In genomic region chr6:159312204-159312603, GRCh38 we compare ENCODE assay signal across 17 cellular contexts.
DNase-seq lines count a peak whose midpoint lies in the region; ATAC-seq and TF ChIP-seq lines count a peak whose summit lies in the region.
"Had no signal": no experiment of that assay in that cellular context is flagged by ENCODE, and none has a peak within 500 bp of the region (broad histone marks: within the 10 kb centered on the region; RNA-seq: fewer than 3 reads in every experiment).

No MANE protein-coding gene starts in this region.

- TF ChIP-seq POLR2A in gastrocnemius medialis (IDR thresholded peaks at IDR 0.05): no peak

- intact Hi-C loops in left lung (cut with DNase I): no loop called here
- intact Hi-C loops in gastrocnemius medialis (cut with DNase I; ENCODE audit: low total_unique reads): no loop called here

- no peak overlapping the region for H3K27ac ChIP-seq in left lung
- H3K27ac ChIP-seq in thoracic aorta: peak overlapping the region; percentile 46 to 56
- H3K27ac ChIP-seq in gastrocnemius medialis: no peak overlapping the region

- TF ChIP-seq CTCF in left lung (IDR thresholded peaks at IDR 0.05) (no peak), thoracic aorta (IDR thresholded peaks at IDR 0.05) (no peak), GM10266 (IDR thresholded peaks at IDR 0.05; ENCODE audit: control insufficient read depth, insufficient read depth, low read depth, missing control alignments) (no peak), gastrocnemius medialis (IDR thresholded peaks at IDR 0.05 in 4 of 5, conservative IDR thresholded peaks at IDR 0.05 in 1 of 5) (no peak)

- DNase-seq in AG20443 (ENCODE audit: low spot score): peak; percentile 40
- peak; percentile 18 for DNase-seq in astrocyte of the hippocampus (ENCODE audit: low read depth, low spot score)
- no peak for DNase-seq in left lung
- DNase-seq in thoracic aorta (ENCODE audit: low spot score): no peak
- DNase-seq in GM10266 (ENCODE audit: extremely low spot score): no peak
- DNase-seq in gastrocnemius medialis: no peak
- no peak for DNase-seq in A172 (ENCODE audit: low spot score)
- DNase-seq: NCI-H1694, NCI-H2081, NCI-H2171, NCI-H524, NCI-H82, SIG-M5 had no signal

- in situ Hi-C loops in gastrocnemius medialis (cut with MboI; ENCODE audit: low sequenced_read_pairs in 4 of 4): no loop called here

- ATAC-seq in left lung (peak; percentile 48), thoracic aorta (ENCODE audit: insufficient number of reproducible peaks, low FRiP score, low read depth) (no peak), GM21576 (IDR thresholded peaks at IDR 0.05; ENCODE audit: unreplicated experiment) (no peak), gastrocnemius medialis (no peak)
- ATAC-seq: Panc1, SK-N-SH treated with all-trans-retinoic acid at 6 μM for 48 hours had no signal

- H3K4me3 ChIP-seq in left lung (no peak overlapping the region), thoracic aorta (no peak overlapping the region), gastrocnemius medialis (no peak overlapping the region)
- H3K4me3 ChIP-seq: GM12878 had no signal

- H3K9me3 ChIP-seq in left lung (no peaks in the 10 kb centered on the region), thoracic aorta (no peaks in the 10 kb centered on the region), gastrocnemius medialis (no peaks in the 10 kb centered on the region)

- H3K36me3 ChIP-seq in left lung (no peaks in the 10 kb centered on the region), thoracic aorta (no peaks in the 10 kb centered on the region), gastrocnemius medialis (no peaks in the 10 kb centered on the region)

- H3K4me1 ChIP-seq in left lung: no peaks in the 10 kb centered on the region
- peaks cover 11 to 53% of the 10 kb centered on the region in 2 donors for H3K4me1 ChIP-seq in thoracic aorta (ENCODE audit: control insufficient read depth in 1 of 2, low read depth in 2 of 2)
- no peaks in the 10 kb centered on the region for H3K4me1 ChIP-seq in gastrocnemius medialis

- no peaks in the 10 kb centered on the region for H3K27me3 ChIP-seq in left lung
- no peaks in the 10 kb centered on the region for H3K27me3 ChIP-seq in thoracic aorta (replicated peaks; ENCODE audit: insufficient read depth)
- no peaks in the 10 kb centered on the region for H3K27me3 ChIP-seq in gastrocnemius medialis

Comparison
In these comparisons a context has a peak if more than half of its experiments do, and no peak if none do; other contexts are left out.
1. DNase-seq: peak in AG20443 (single experiment) and astrocyte of the hippocampus (single experiment); none in left lung (0 of 2), thoracic aorta (single experiment), GM10266 (single experiment), gastrocnemius medialis (0 of 2) and A172 (single experiment).
2. H3K27ac ChIP-seq: peak in thoracic aorta (2 of 2); none in left lung (0 of 2) and gastrocnemius medialis (0 of 4).